1 cellular context compared by ENCODE assay signal in genomic region chr2:74147729-74148456, GRCh38.
TF ChIP-seq lines count a peak whose summit lies in the region.

Gene BOLA3, minus strand, starts transcription at chr2:74147912. Its CDS starts 38 bp downstream, at chr2:74147874.

TF ChIP-seq in K562, 482 proteins besides CTCF, POLR2A, EP300 and RAD21 (continued from another document and continues in another):
- no peak for TF ChIP-seq EWSR1 (IDR thresholded peaks at IDR 0.05; ENCODE audit: borderline replicate concordance, low read depth, partially characterized antibody)
- TF ChIP-seq SMAD3 (CRISPR knock-in tag; conservative IDR thresholded peaks at IDR 0.05): no peak
- no peak for TF ChIP-seq EZH2 (IDR thresholded peaks at IDR 0.05; ENCODE audit: borderline replicate concordance, low read depth, low read length)
- no peak for TF ChIP-seq ZNF140 (CRISPR knock-in tag; IDR thresholded peaks at IDR 0.05)
- no peak for TF ChIP-seq ATF1 (CRISPR knock-in tag; IDR thresholded peaks at IDR 0.05)
- TF ChIP-seq ATF1 (tag; IDR thresholded peaks at IDR 0.05): peak; percentile 71
- peak; percentile 66 for TF ChIP-seq RBM25 (IDR thresholded peaks at IDR 0.05; ENCODE audit: low read depth, low read length, severe bottlenecking)
- no peak for TF ChIP-seq ZEB2 (IDR thresholded peaks at IDR 0.05)
- 0 out of 2 replicates have a peak, but pooled peaks have one; percentile 2 for TF ChIP-seq ZNF263 (CRISPR knock-in tag; IDR thresholded peaks at IDR 0.05; ENCODE audit: borderline replicate concordance)
- TF ChIP-seq ZNF696 (CRISPR knock-in tag; conservative IDR thresholded peaks at IDR 0.05): no peak
- TF ChIP-seq CHD7 (IDR thresholded peaks at IDR 0.05; ENCODE audit: low read depth, low read length): no peak
- TF ChIP-seq CCAR2 (IDR thresholded peaks at IDR 0.05; ENCODE audit: low read depth, low read length): no peak
- no peak for TF ChIP-seq GATAD2A (IDR thresholded peaks at IDR 0.05)
- TF ChIP-seq HSF4 (CRISPR knock-in tag; IDR thresholded peaks at IDR 0.05; ENCODE audit: borderline replicate concordance): no peak
- TF ChIP-seq FOXK2 (conservative IDR thresholded peaks at IDR 0.05 in 1 of 2, IDR thresholded peaks at IDR 0.05 in 1 of 2; ENCODE audit: low read depth in 2 of 2): 0 out of 4 replicates have a peak, but pooled peaks of 1 of the 2 experiments have one; percentile 24
- peak; percentile 67; the same call in 1 of the 2 replicates for TF ChIP-seq ILF3 (IDR thresholded peaks at IDR 0.05; ENCODE audit: borderline replicate concordance)
- TF ChIP-seq MCM2 (IDR thresholded peaks at IDR 0.05; ENCODE audit: low read depth): no peak
- no peak for TF ChIP-seq U2AF2 (optimal IDR thresholded peaks at IDR 0.05; ENCODE audit: low read depth, low read length)
- no peak for TF ChIP-seq RFX1 (IDR thresholded peaks at IDR 0.05)
- no peak for TF ChIP-seq ZNF347 (CRISPR knock-in tag; IDR thresholded peaks at IDR 0.05; ENCODE audit: low read depth)
- no peak for TF ChIP-seq MYBL2 (IDR thresholded peaks at IDR 0.05; ENCODE audit: low read depth)
- TF ChIP-seq MYBL2 (CRISPR knock-in tag; IDR thresholded peaks at IDR 0.05; ENCODE audit: borderline replicate concordance): no peak
- 0 out of 2 replicates have a peak, but pooled peaks have one; percentile 7 for TF ChIP-seq BHLHE40 (IDR thresholded peaks at IDR 0.05; ENCODE audit: low read length)
- TF ChIP-seq MYC (IDR thresholded peaks at IDR 0.05; ENCODE audit: low read depth, low read length): peak; percentile 76
- TF ChIP-seq MYC (CRISPR knock-in tag; IDR thresholded peaks at IDR 0.05; ENCODE audit: borderline replicate concordance, low read depth): peak; percentile 76; the same call in 1 of the 2 replicates
- no peak; the same call in 1 of the 2 replicates for TF ChIP-seq HMGXB4 (CRISPR knock-in tag; IDR thresholded peaks at IDR 0.05)
- no peak for TF ChIP-seq HNRNPUL1 (IDR thresholded peaks at IDR 0.05; ENCODE audit: low read length)
- TF ChIP-seq GATAD2B (IDR thresholded peaks at IDR 0.05; ENCODE audit: borderline replicate concordance): peak; percentile 83; the same call in 1 of the 2 replicates
- TF ChIP-seq SMARCB1 (IDR thresholded peaks at IDR 0.05; ENCODE audit: insufficient read length, low read depth): no peak
- peak; percentile 92 for TF ChIP-seq GMEB1 (CRISPR knock-in tag; IDR thresholded peaks at IDR 0.05)
- no peak for TF ChIP-seq ZNF507 (tag; conservative IDR thresholded peaks at IDR 0.05)
- TF ChIP-seq MIER1 (IDR thresholded peaks at IDR 0.05; ENCODE audit: low read depth): no peak
- no peak for TF ChIP-seq CBFA2T3 (IDR thresholded peaks at IDR 0.05)
- TF ChIP-seq ZNF764 (CRISPR knock-in tag; IDR thresholded peaks at IDR 0.05; ENCODE audit: low read depth): no peak
- no peak for TF ChIP-seq RERE (CRISPR knock-in tag; IDR thresholded peaks at IDR 0.05; ENCODE audit: borderline replicate concordance)
- 0 out of 4 replicates have a peak, but pooled peaks of 1 of the 2 experiments have one; percentile 15 for TF ChIP-seq TBL1XR1 (IDR thresholded peaks at IDR 0.05; ENCODE audit: low read length in 2 of 2)
- no peak for TF ChIP-seq NFE2L1 (tag; IDR thresholded peaks at IDR 0.05; ENCODE audit: borderline replicate concordance, low read depth)
- TF ChIP-seq FOXM1 (IDR thresholded peaks at IDR 0.05; ENCODE audit: low read depth): no peak
- no peak; the same call in 1 of the 2 replicates for TF ChIP-seq FOXM1 (CRISPR knock-in tag; IDR thresholded peaks at IDR 0.05; ENCODE audit: low read depth)
- TF ChIP-seq U2AF1 (optimal IDR thresholded peaks at IDR 0.05; ENCODE audit: low read depth, low read length): peak; percentile 67
- TF ChIP-seq MNT (conservative IDR thresholded peaks at IDR 0.05): peak; percentile 43 to 73; a peak in 3 of 4 replicates
- TF ChIP-seq ZNF384 (IDR thresholded peaks at IDR 0.05; ENCODE audit: low read depth, low read length): no peak
- no peak for TF ChIP-seq MEF2A (IDR thresholded peaks at IDR 0.05; ENCODE audit: control insufficient read depth, low read depth, low read length)
- TF ChIP-seq GABPA (tag; conservative IDR thresholded peaks at IDR 0.05; ENCODE audit: low read depth): peak; percentile 49
